Comparison of ENCODE assay signal across 9 cellular contexts in genomic region chr1:1021010-1021845, GRCh38. TPM values are rescaled to one million over a fixed set of nuclear protein-coding genes. Genes with fewer than 3 reads are reported as not detected.
DNase-seq lines count a peak whose midpoint lies in the region; ATAC-seq and TF ChIP-seq lines count a peak whose summit lies in the region.
"Had no signal": no experiment of that assay in that cellular context is flagged by ENCODE, and none has a peak within 500 bp of the region (broad histone marks: within the 10 kb centered on the region; RNA-seq: fewer than 3 reads in every experiment).

No MANE protein-coding gene starts in this region.

- ATAC-seq in Right ventricle myocardium superior (ENCODE audit: poor library complexity) = peak; percentile 11
- no peak for ATAC-seq in HG03378 (IDR thresholded peaks at IDR 0.05; ENCODE audit: unreplicated experiment)
- no peak for ATAC-seq in HG03520 (IDR thresholded peaks at IDR 0.05; ENCODE audit: unreplicated experiment)

- peak overlapping the region; percentile 86 for H3K27ac ChIP-seq in VCaP
- H3K27ac ChIP-seq: neutrophil had no signal

- H3K4me1 ChIP-seq in BE2C = peaks cover 7% of the 10 kb centered on the region

- no peaks in the 10 kb centered on the region for H3K9me3 ChIP-seq in BE2C
- H3K9me3 ChIP-seq: neutrophil had no signal

- peaks cover 23% of the 10 kb centered on the region for H3K4me1 Mint-ChIP-seq in HFFc6 (ENCODE audit: low read depth)

- H3K36me3 Mint-ChIP-seq in HFFc6 (ENCODE audit: low read depth) = peaks cover 9% of the 10 kb centered on the region

- no peaks in the 10 kb centered on the region for H3K36me3 ChIP-seq in BE2C
- H3K36me3 ChIP-seq: neutrophil had no signal

- H3K27ac Mint-ChIP-seq in HFFc6 = peak overlapping the region; percentile 66

- H3K9me3 Mint-ChIP-seq in HFFc6 = no peaks in the 10 kb centered on the region

- H3K27me3 Mint-ChIP-seq in HFFc6 (ENCODE audit: insufficient read depth) = peaks cover 2% of the 10 kb centered on the region

- peak overlapping the region; percentile 24; the same call in 1 of the 2 replicates for H3K4me3 ChIP-seq in BE2C (ENCODE audit: low read depth, low read length)

- H3K27me3 ChIP-seq in BE2C = peaks cover 10% of the 10 kb centered on the region; the same call in 1 of the 2 replicates

- intact Hi-C loops in Right ventricle myocardium superior (cut with DNase I) = no loop called here

- peak; percentile 70 for DNase-seq in BE2C
- peak; percentile 72 for DNase-seq in HFFc6
- DNase-seq in Right ventricle myocardium superior = peak; percentile 80
- peak; percentile 62 for DNase-seq in retina
- no peak for DNase-seq in stimulated activated CD4-positive, alpha-beta T cell treated with anti-CD3 and anti-CD28 coated beads, Interleukin-2, amount 100 ng/mL, for 48 hours

- peak overlapping the region; percentile 82 for H3K4me3 Mint-ChIP-seq in HFFc6

- TF ChIP-seq CTCF in BE2C (IDR thresholded peaks at IDR 0.05; ENCODE audit: low read depth, low read length) = no peak
- no peak for TF ChIP-seq CTCF in HFFc6 (IDR thresholded peaks at IDR 0.05)
- TF ChIP-seq CTCF in VCaP (conservative IDR thresholded peaks at IDR 0.05) = no peak

RNA-seq across cellular contexts. Expression of gene AGRN, which starts 1.3 kb away (rescaled TPM):
- polyA plus RNA-seq in BE2C (2012; ENCODE audit: insufficient read depth, insufficient read length, low read depth) = 58.7 TPM
- 100 to 1,000 TPM; 131 to 164 (median 140) TPM for total RNA-seq in HFFc6 (2021; fragmentation: NEBNext Ultra II Directional; extraction: Animal tissue kit (Norgen Biotek cat#: 25700))
- 12.8 TPM for total RNA-seq in Right ventricle myocardium superior

RNA-seq across cellular contexts. Expression of gene ISG15, which starts 7.9 kb away (rescaled TPM):
- 33.8 TPM for polyA plus RNA-seq in BE2C (2012; ENCODE audit: insufficient read depth, insufficient read length, low read depth)
- total RNA-seq in HFFc6 (2021; fragmentation: NEBNext Ultra II Directional; extraction: Animal tissue kit (Norgen Biotek cat#: 25700)) = 10 to 100 TPM; 38.4 to 89.1 (median 42.1) TPM
- total RNA-seq in Right ventricle myocardium superior = 13.3 TPM

RNA-seq across cellular contexts. Expression of gene HES4, which starts 21.3 kb away (rescaled TPM):
- 0.99 TPM for polyA plus RNA-seq in BE2C (2012; ENCODE audit: insufficient read depth, insufficient read length, low read depth)
- total RNA-seq in HFFc6 (2021; fragmentation: NEBNext Ultra II Directional; extraction: Animal tissue kit (Norgen Biotek cat#: 25700)) = 10 to 100 TPM; 14.1 to 17.4 (median 15.6) TPM
- 27.4 TPM for total RNA-seq in Right ventricle myocardium superior

RNA-seq across cellular contexts. Expression of gene PERM1, which starts 39.3 kb away (rescaled TPM):
- polyA plus RNA-seq in BE2C (2012; ENCODE audit: insufficient read depth, insufficient read length, low read depth) = not detected
- total RNA-seq in HFFc6 (2021; fragmentation: NEBNext Ultra II Directional; extraction: Animal tissue kit (Norgen Biotek cat#: 25700)) = under 1 TPM in 2 of 6 experiments, not detected in 4; 0.17 to 0.18 TPM
- total RNA-seq in Right ventricle myocardium superior = 170 TPM

RNA-seq across cellular contexts. Expression of gene RNF223, which starts 52.9 kb away (rescaled TPM):
- not detected for polyA plus RNA-seq in BE2C (2012; ENCODE audit: insufficient read depth, insufficient read length, low read depth)
- total RNA-seq in HFFc6 (2021; fragmentation: NEBNext Ultra II Directional; extraction: Animal tissue kit (Norgen Biotek cat#: 25700)) = not detected
- total RNA-seq in Right ventricle myocardium superior = not detected

Comparison
In these comparisons a context has a peak if more than half of its experiments do, and no peak if none do; other contexts are left out.
1. DNase-seq: peak in BE2C (single experiment), HFFc6 (single experiment), Right ventricle myocardium superior (single experiment) and retina (single experiment); none in stimulated activated CD4-positive, alpha-beta T cell treated with anti-CD3 and anti-CD28 coated beads, Interleukin-2, amount 100 ng/mL, for 48 hours (0 of 2).